Comparison of ENCODE assay signal across 1 cellular context in genomic region chr11:102891736-102892135, GRCh38.
TF ChIP-seq lines count a peak whose summit lies in the region.

No MANE protein-coding gene starts in this region.

TF ChIP-seq in SK-N-SH treated with all-trans-retinoic acid at 6 μM for 48 hours, 23 proteins besides CTCF, POLR2A, EP300 and RAD21 (continued from another document):
- no peak for TF ChIP-seq PATZ1 (CRISPR knock-in tag; IDR thresholded peaks at IDR 0.05; ENCODE audit: borderline replicate concordance)
- no peak for TF ChIP-seq PPARA (CRISPR knock-in tag; IDR thresholded peaks at IDR 0.05; ENCODE audit: borderline replicate concordance)
- TF ChIP-seq RARB (CRISPR knock-in tag; IDR thresholded peaks at IDR 0.05): no peak
- TF ChIP-seq ZNF70 (CRISPR knock-in tag; IDR thresholded peaks at IDR 0.05): no peak
- no peak for TF ChIP-seq ESRRG (CRISPR knock-in tag; IDR thresholded peaks at IDR 0.05)
- TF ChIP-seq OSR1 (CRISPR knock-in tag; IDR thresholded peaks at IDR 0.05): no peak
- TF ChIP-seq ZNF8 (CRISPR knock-in tag; IDR thresholded peaks at IDR 0.05): no peak
- TF ChIP-seq, protein P1, sequence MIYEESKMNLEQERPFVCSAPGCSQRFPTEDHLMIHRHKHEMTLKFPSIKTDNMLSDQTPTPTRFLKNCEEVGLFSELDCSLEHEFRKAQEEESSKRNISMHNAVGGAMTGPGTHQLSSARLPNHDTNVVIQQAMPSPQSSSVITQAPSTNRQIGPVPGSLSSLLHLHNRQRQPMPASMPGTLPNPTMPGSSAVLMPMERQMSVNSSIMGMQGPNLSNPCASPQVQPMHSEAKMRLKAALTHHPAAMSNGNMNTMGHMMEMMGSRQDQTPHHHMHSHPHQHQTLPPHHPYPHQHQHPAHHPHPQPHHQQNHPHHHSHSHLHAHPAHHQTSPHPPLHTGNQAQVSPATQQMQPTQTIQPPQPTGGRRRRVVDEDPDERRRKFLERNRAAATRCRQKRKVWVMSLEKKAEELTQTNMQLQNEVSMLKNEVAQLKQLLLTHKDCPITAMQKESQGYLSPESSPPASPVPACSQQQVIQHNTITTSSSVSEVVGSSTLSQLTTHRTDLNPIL (CRISPR knock-in tag; IDR thresholded peaks at IDR 0.05; ENCODE audit: low read depth): no peak
- no peak for TF ChIP-seq ZC3H10 (CRISPR knock-in tag; IDR thresholded peaks at IDR 0.05)
- TF ChIP-seq TOX (CRISPR knock-in tag; IDR thresholded peaks at IDR 0.05; ENCODE audit: borderline replicate concordance): no peak
- no peak for TF ChIP-seq ARNTL (CRISPR knock-in tag; IDR thresholded peaks at IDR 0.05; ENCODE audit: borderline replicate concordance, low read depth)
- no peak for TF ChIP-seq ZNF565 (CRISPR knock-in tag; conservative IDR thresholded peaks at IDR 0.05; ENCODE audit: low read depth)
- TF ChIP-seq CSDC2 (CRISPR knock-in tag; IDR thresholded peaks at IDR 0.05): no peak
